1 cellular context compared by ENCODE assay signal in genomic region chr1:211521102-211521815, GRCh38.
TF ChIP-seq lines count a peak whose summit lies in the region.

No MANE protein-coding gene starts in this region.

TF ChIP-seq in HepG2, 621 proteins besides CTCF, POLR2A, EP300 and RAD21 (continued from another document):
- TF ChIP-seq TRIM22 (IDR thresholded peaks at IDR 0.05), result no peak
- TF ChIP-seq RAD51 (IDR thresholded peaks at IDR 0.05; ENCODE audit: borderline replicate concordance), result no peak
- no peak for TF ChIP-seq ZNF607 (CRISPR knock-in tag; IDR thresholded peaks at IDR 0.05; ENCODE audit: borderline replicate concordance)
- TF ChIP-seq, protein P1, sequence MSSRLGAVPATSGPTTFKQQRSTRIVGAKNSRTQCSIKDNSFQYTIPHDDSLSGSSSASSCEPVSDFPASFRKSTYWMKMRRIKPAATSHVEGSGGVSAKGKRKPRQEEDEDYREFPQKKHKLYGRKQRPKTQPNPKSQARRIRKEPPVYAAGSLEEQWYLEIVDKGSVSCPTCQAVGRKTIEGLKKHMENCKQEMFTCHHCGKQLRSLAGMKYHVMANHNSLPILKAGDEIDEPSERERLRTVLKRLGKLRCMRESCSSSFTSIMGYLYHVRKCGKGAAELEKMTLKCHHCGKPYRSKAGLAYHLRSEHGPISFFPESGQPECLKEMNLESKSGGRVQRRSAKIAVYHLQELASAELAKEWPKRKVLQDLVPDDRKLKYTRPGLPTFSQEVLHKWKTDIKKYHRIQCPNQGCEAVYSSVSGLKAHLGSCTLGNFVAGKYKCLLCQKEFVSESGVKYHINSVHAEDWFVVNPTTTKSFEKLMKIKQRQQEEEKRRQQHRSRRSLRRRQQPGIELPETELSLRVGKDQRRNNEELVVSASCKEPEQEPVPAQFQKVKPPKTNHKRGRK (CRISPR knock-in tag; IDR thresholded peaks at IDR 0.05), result no peak
- TF ChIP-seq ZNF124 (CRISPR knock-in tag; IDR thresholded peaks at IDR 0.05), result no peak
- TF ChIP-seq ZNF816 (CRISPR knock-in tag; IDR thresholded peaks at IDR 0.05; ENCODE audit: borderline replicate concordance), result no peak
- TF ChIP-seq MATR3 (CRISPR knock-in tag; IDR thresholded peaks at IDR 0.05), result no peak
- TF ChIP-seq ATRX (CRISPR knock-in tag; IDR thresholded peaks at IDR 0.05; ENCODE audit: borderline replicate concordance), result no peak
- TF ChIP-seq KLF13 (CRISPR knock-in tag; IDR thresholded peaks at IDR 0.05), result no peak
- no peak for TF ChIP-seq IRF2 (CRISPR knock-in tag; IDR thresholded peaks at IDR 0.05)
- no peak for TF ChIP-seq IRF9 (CRISPR knock-in tag; IDR thresholded peaks at IDR 0.05; ENCODE audit: borderline replicate concordance)
- TF ChIP-seq TFDP2 (CRISPR knock-in tag; IDR thresholded peaks at IDR 0.05), result no peak
- TF ChIP-seq ZNF460 (CRISPR knock-in tag; IDR thresholded peaks at IDR 0.05; ENCODE audit: borderline replicate concordance), result no peak
- TF ChIP-seq ELF3 (CRISPR knock-in tag; IDR thresholded peaks at IDR 0.05), result 0 out of 2 replicates have a peak, but pooled peaks have one; percentile 31
- TF ChIP-seq LCORL (IDR thresholded peaks at IDR 0.05), result no peak
- TF ChIP-seq LCORL (CRISPR knock-in tag; IDR thresholded peaks at IDR 0.05), result peak; percentile 93
- no peak for TF ChIP-seq TEAD2 (CRISPR knock-in tag; IDR thresholded peaks at IDR 0.05)
- peak; percentile 77 for TF ChIP-seq FOXA3 (CRISPR knock-in tag; IDR thresholded peaks at IDR 0.05)
- no peak; the same call in 1 of the 2 replicates for TF ChIP-seq TFAP4 (IDR thresholded peaks at IDR 0.05; ENCODE audit: borderline replicate concordance, low read depth)
- TF ChIP-seq NFE2L1 (CRISPR knock-in tag; IDR thresholded peaks at IDR 0.05; ENCODE audit: borderline replicate concordance), result no peak
- TF ChIP-seq SOX6 (IDR thresholded peaks at IDR 0.05), result no peak
- peak; percentile 73 for TF ChIP-seq SOX6 (CRISPR knock-in tag; IDR thresholded peaks at IDR 0.05)
- no peak for TF ChIP-seq HNRNPUL1 (IDR thresholded peaks at IDR 0.05; ENCODE audit: low read depth, low read length)
- TF ChIP-seq, protein P2, sequence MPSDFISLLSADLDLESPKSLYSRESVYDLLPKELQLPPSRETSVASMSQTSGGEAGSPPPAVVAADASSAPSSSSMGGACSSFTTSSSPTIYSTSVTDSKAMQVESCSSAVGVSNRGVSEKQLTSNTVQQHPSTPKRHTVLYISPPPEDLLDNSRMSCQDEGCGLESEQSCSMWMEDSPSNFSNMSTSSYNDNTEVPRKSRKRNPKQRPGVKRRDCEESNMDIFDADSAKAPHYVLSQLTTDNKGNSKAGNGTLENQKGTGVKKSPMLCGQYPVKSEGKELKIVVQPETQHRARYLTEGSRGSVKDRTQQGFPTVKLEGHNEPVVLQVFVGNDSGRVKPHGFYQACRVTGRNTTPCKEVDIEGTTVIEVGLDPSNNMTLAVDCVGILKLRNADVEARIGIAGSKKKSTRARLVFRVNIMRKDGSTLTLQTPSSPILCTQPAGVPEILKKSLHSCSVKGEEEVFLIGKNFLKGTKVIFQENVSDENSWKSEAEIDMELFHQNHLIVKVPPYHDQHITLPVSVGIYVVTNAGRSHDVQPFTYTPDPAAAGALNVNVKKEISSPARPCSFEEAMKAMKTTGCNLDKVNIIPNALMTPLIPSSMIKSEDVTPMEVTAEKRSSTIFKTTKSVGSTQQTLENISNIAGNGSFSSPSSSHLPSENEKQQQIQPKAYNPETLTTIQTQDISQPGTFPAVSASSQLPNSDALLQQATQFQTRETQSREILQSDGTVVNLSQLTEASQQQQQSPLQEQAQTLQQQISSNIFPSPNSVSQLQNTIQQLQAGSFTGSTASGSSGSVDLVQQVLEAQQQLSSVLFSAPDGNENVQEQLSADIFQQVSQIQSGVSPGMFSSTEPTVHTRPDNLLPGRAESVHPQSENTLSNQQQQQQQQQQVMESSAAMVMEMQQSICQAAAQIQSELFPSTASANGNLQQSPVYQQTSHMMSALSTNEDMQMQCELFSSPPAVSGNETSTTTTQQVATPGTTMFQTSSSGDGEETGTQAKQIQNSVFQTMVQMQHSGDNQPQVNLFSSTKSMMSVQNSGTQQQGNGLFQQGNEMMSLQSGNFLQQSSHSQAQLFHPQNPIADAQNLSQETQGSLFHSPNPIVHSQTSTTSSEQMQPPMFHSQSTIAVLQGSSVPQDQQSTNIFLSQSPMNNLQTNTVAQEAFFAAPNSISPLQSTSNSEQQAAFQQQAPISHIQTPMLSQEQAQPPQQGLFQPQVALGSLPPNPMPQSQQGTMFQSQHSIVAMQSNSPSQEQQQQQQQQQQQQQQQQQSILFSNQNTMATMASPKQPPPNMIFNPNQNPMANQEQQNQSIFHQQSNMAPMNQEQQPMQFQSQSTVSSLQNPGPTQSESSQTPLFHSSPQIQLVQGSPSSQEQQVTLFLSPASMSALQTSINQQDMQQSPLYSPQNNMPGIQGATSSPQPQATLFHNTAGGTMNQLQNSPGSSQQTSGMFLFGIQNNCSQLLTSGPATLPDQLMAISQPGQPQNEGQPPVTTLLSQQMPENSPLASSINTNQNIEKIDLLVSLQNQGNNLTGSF (CRISPR knock-in tag; IDR thresholded peaks at IDR 0.05), result no peak
- no peak for TF ChIP-seq ZNF549 (CRISPR knock-in tag; IDR thresholded peaks at IDR 0.05)
- no peak for TF ChIP-seq EHMT2 (IDR thresholded peaks at IDR 0.05; ENCODE audit: borderline replicate concordance, low read depth, low read length)
- TF ChIP-seq ZNF235 (CRISPR knock-in tag; IDR thresholded peaks at IDR 0.05; ENCODE audit: borderline replicate concordance), result no peak
- TF ChIP-seq ZFP41 (CRISPR knock-in tag; IDR thresholded peaks at IDR 0.05; ENCODE audit: borderline replicate concordance), result no peak
- no peak for TF ChIP-seq GABPA (IDR thresholded peaks at IDR 0.05; ENCODE audit: low read depth, low read length)
- no peak for TF ChIP-seq GABPA (CRISPR knock-in tag; IDR thresholded peaks at IDR 0.05; ENCODE audit: low read depth)
- no peak for TF ChIP-seq ZSCAN20 (CRISPR knock-in tag; IDR thresholded peaks at IDR 0.05; ENCODE audit: borderline replicate concordance)
- no peak for TF ChIP-seq ETV6 (CRISPR knock-in tag; conservative IDR thresholded peaks at IDR 0.05)
- TF ChIP-seq ZNF30 (CRISPR knock-in tag; IDR thresholded peaks at IDR 0.05), result no peak
- peak; percentile 74 for TF ChIP-seq GATAD2A (CRISPR knock-in tag; IDR thresholded peaks at IDR 0.05)
- TF ChIP-seq CBFB (CRISPR knock-in tag; IDR thresholded peaks at IDR 0.05), result no peak
